25 cellular contexts compared by ENCODE assay signal in genomic region chr7:132450188-132450587, GRCh38.
A peak's percentile ranks its signal among the peaks of the same experiment; 100 is the strongest.
DNase-seq lines count a peak whose midpoint lies in the region; ATAC-seq, FAIRE-seq and TF ChIP-seq lines count a peak whose summit lies in the region.
"Had no signal": no experiment of that assay in that cellular context is flagged by ENCODE, and none has a peak within 500 bp of the region (broad histone marks: within the 10 kb centered on the region; RNA-seq: fewer than 3 reads in every experiment).

No MANE protein-coding gene starts in this region.

- no peaks in the 10 kb centered on the region for H3K9me3 ChIP-seq in CD8-positive, alpha-beta T cell (ENCODE audit: low read length)
- H3K9me3 ChIP-seq: A549, MG63, upper lobe of left lung had no signal

- peaks cover 78% of the 10 kb centered on the region for H3K4me1 Mint-ChIP-seq in CD8-positive, alpha-beta T cell (ENCODE audit: low read depth)
- H3K4me1 Mint-ChIP-seq in activated T-helper 1 cell treated with anti-CD3 and anti-CD28 coated beads, Interleukin-12 subunit alpha, Interleukin-12 subunit beta, Interleukin-2, Interleukin-4 antibody, amounts not matched to agents 30 ng/mL and 10 ng/mL and 1 ng/mL, durations not matched to agents 14 hours and 24 hours and 36 hours (ENCODE audit: low read depth), result peaks cover 64% of the 10 kb centered on the region
- H3K4me1 Mint-ChIP-seq in natural killer cell, result peaks cover 82 to 89% of the 10 kb centered on the region in 2 donors
- H3K4me1 Mint-ChIP-seq: B cell had no signal

- no peak for TF ChIP-seq CTCF in CD8-positive, alpha-beta T cell (IDR thresholded peaks at IDR 0.05)
- TF ChIP-seq CTCF in natural killer cell (IDR thresholded peaks at IDR 0.05), result no peak

- H3K27me3 ChIP-seq in CD8-positive, alpha-beta T cell (ENCODE audit: insufficient read depth, low read length), result no peaks in the 10 kb centered on the region
- H3K27me3 ChIP-seq: MG63, upper lobe of left lung had no signal

- TF ChIP-seq POLR2A in GM12891 (IDR thresholded peaks at IDR 0.05; ENCODE audit: low read depth, low read length), result no peak

- no peaks in the 10 kb centered on the region for H3K36me3 Mint-ChIP-seq in CD8-positive, alpha-beta T cell
- peaks cover 6% of the 10 kb centered on the region for H3K36me3 Mint-ChIP-seq in activated T-helper 1 cell treated with anti-CD3 and anti-CD28 coated beads, Interleukin-12 subunit alpha, Interleukin-12 subunit beta, Interleukin-2, Interleukin-4 antibody, amounts not matched to agents 30 ng/mL and 10 ng/mL and 1 ng/mL, durations not matched to agents 14 hours and 24 hours and 36 hours (ENCODE audit: low read depth)
- H3K36me3 Mint-ChIP-seq in natural killer cell, result no peaks in the 10 kb centered on the region

- H3K27ac ChIP-seq in CD8-positive, alpha-beta T cell (ENCODE audit: low read depth, low read length), result no peak overlapping the region
- H3K27ac ChIP-seq: A549, skin epidermis, upper lobe of left lung had no signal

- ATAC-seq in CD8-positive, alpha-beta T cell, result peak; percentile 32
- peak in 1 of 3 donors; percentile 17 for ATAC-seq in natural killer cell
- no peak for ATAC-seq in GM19324 (IDR thresholded peaks at IDR 0.05; ENCODE audit: low FRiP score, unreplicated experiment)
- no peak for ATAC-seq in GM21737 (IDR thresholded peaks at IDR 0.05; ENCODE audit: unreplicated experiment)
- ATAC-seq: A549; activated CD4-positive, CD25-positive, alpha-beta regulatory T cell treated with anti-CD3 and anti-CD28 coated beads, Interleukin-2, amount 50 U/mL, for 24 hours; SK-N-SH treated with all-trans-retinoic acid at 6 μM for 48 hours had no signal

- CTCF ChIA-PET in CD8-positive, alpha-beta T cell (lab: Charles Lee), result interaction anchor here (1.1 to 1.5 kb wide), 5 partner anchors 8 to 131 kb away, joined by 3 to 4 read pairs (median 3); no protein-coding TSS in a partner anchor

- peak overlapping the region; percentile 60 for H3K27ac Mint-ChIP-seq in CD8-positive, alpha-beta T cell
- peak overlapping the region; percentile 26 for H3K27ac Mint-ChIP-seq in activated T-helper 1 cell treated with anti-CD3 and anti-CD28 coated beads, Interleukin-12 subunit alpha, Interleukin-12 subunit beta, Interleukin-2, Interleukin-4 antibody, amounts not matched to agents 30 ng/mL and 10 ng/mL and 1 ng/mL, durations not matched to agents 14 hours and 24 hours and 36 hours
- peak overlapping the region; percentile 94 to 96 for H3K27ac Mint-ChIP-seq in natural killer cell
- H3K27ac Mint-ChIP-seq: B cell, HFFc6 had no signal

- peak; percentile 18 for DNase-seq in activated CD4-positive, alpha-beta T cell treated with anti-CD3 and anti-CD28 coated beads for 48 hours
- no peak for DNase-seq in activated CD4-positive, alpha-beta T cell treated with anti-CD3 and anti-CD28 coated beads for 1 hour
- peak in 1 of 7 experiments; percentile 34 for DNase-seq in CD8-positive, alpha-beta T cell
- no peak for DNase-seq in activated T-helper 1 cell treated with anti-CD3 and anti-CD28 coated beads, Interleukin-12 subunit alpha, Interleukin-12 subunit beta, Interleukin-2, Interleukin-4 antibody, amounts not matched to agents 30 ng/mL and 10 ng/mL and 1 ng/mL, durations not matched to agents 14 hours and 24 hours and 36 hours (ENCODE audit: low spot score)
- no peak for DNase-seq in natural killer cell
- DNase-seq in GM12891 (ENCODE audit: insufficient read length, low spot score), result no peak
- DNase-seq: amygdala, cortex of kidney, HFFc6, kidney glomerular epithelial cell, MG63, NCI-H1417 treated with DMSO at 0.1 percent for 48 hours, NCI-H2171 treated with DMSO at 0.1 percent for 48 hours, NCI-H69, upper lobe of left lung had no signal

- H3K4me3 ChIP-seq in CD8-positive, alpha-beta T cell (ENCODE audit: low read depth, low read length), result no peak overlapping the region
- H3K4me3 ChIP-seq: A549, lung, MG63, skin epidermis, upper lobe of left lung had no signal

- no peak for FAIRE-seq in GM12891 (lab: Jason Lieb, UNC)
- FAIRE-seq: A549, bronchial epithelial cell, GM19239 had no signal

- no peaks in the 10 kb centered on the region for H3K9me3 Mint-ChIP-seq in CD8-positive, alpha-beta T cell
- H3K9me3 Mint-ChIP-seq in activated T-helper 1 cell treated with anti-CD3 and anti-CD28 coated beads, Interleukin-12 subunit alpha, Interleukin-12 subunit beta, Interleukin-2, Interleukin-4 antibody, amounts not matched to agents 30 ng/mL and 10 ng/mL and 1 ng/mL, durations not matched to agents 14 hours and 24 hours and 36 hours, result no peaks in the 10 kb centered on the region
- no peaks in the 10 kb centered on the region for H3K9me3 Mint-ChIP-seq in natural killer cell
- H3K9me3 Mint-ChIP-seq: HFFc6 had no signal

- intact Hi-C loops in CD8-positive, alpha-beta T cell (cut with DNase I, micrococcal nuclease), result loop anchor here (2.0 to 10.0 kb wide), 4 partner anchors 13 to 125 kb away; partner anchors contain the start of gene PLXNA4 (in 1 of the 2)
- intact Hi-C loops in activated T-helper 1 cell treated with anti-CD3 and anti-CD28 coated beads, Interleukin-12 subunit alpha, Interleukin-12 subunit beta, Interleukin-2, Interleukin-4 antibody, amounts not matched to agents 30 ng/mL and 10 ng/mL and 1 ng/mL, durations not matched to agents 14 hours and 24 hours and 36 hours (cut with micrococcal nuclease), result loop anchor here (2.0 to 5.0 kb wide), 2 partner anchors 19 to 77 kb away; no protein-coding TSS in a partner anchor
- intact Hi-C loops in natural killer cell (cut with micrococcal nuclease), result no loop called here

- no peak overlapping the region for H3K4me3 Mint-ChIP-seq in CD8-positive, alpha-beta T cell
- peak overlapping the region; percentile 5 for H3K4me3 Mint-ChIP-seq in activated T-helper 1 cell treated with anti-CD3 and anti-CD28 coated beads, Interleukin-12 subunit alpha, Interleukin-12 subunit beta, Interleukin-2, Interleukin-4 antibody, amounts not matched to agents 30 ng/mL and 10 ng/mL and 1 ng/mL, durations not matched to agents 14 hours and 24 hours and 36 hours
- peak overlapping the region; percentile 79 for H3K4me3 Mint-ChIP-seq in natural killer cell
- H3K4me3 Mint-ChIP-seq: B cell, HFFc6 had no signal

- no peaks in the 10 kb centered on the region for H3K36me3 ChIP-seq in CD8-positive, alpha-beta T cell (ENCODE audit: insufficient read depth, low read length)
- H3K36me3 ChIP-seq: MG63, upper lobe of left lung had no signal

- H3K27me3 Mint-ChIP-seq in CD8-positive, alpha-beta T cell (ENCODE audit: low read depth), result no peaks in the 10 kb centered on the region
- H3K27me3 Mint-ChIP-seq in activated T-helper 1 cell treated with anti-CD3 and anti-CD28 coated beads, Interleukin-12 subunit alpha, Interleukin-12 subunit beta, Interleukin-2, Interleukin-4 antibody, amounts not matched to agents 30 ng/mL and 10 ng/mL and 1 ng/mL, durations not matched to agents 14 hours and 24 hours and 36 hours (ENCODE audit: insufficient read depth), result peaks cover 11% of the 10 kb centered on the region
- H3K27me3 Mint-ChIP-seq in natural killer cell (ENCODE audit: low read depth in 2 of 2), result peaks cover 0 to 3% of the 10 kb centered on the region in 2 donors

- POLR2A ChIA-PET in CD8-positive, alpha-beta T cell (lab: Charles Lee), result interaction anchor here (1.3 kb wide), 1 partner anchor 15 kb away, joined by 3 read pairs; no protein-coding TSS in a partner anchor

- peaks cover 50% of the 10 kb centered on the region for H3K4me1 ChIP-seq in CD8-positive, alpha-beta T cell (ENCODE audit: insufficient read depth, low read length)
- H3K4me1 ChIP-seq: A549, upper lobe of left lung had no signal

TF ChIP-seq in GM12891, 5 proteins besides CTCF, POLR2A, EP300 and RAD21:
- TF ChIP-seq SPI1 (IDR thresholded peaks at IDR 0.05; ENCODE audit: low read depth, low read length), result no peak
- no peak for TF ChIP-seq PAX5 (IDR thresholded peaks at IDR 0.05; ENCODE audit: insufficient read depth, low read length, severe bottlenecking)
- TF ChIP-seq POU2F2 (IDR thresholded peaks at IDR 0.05; ENCODE audit: low read depth, low read length), result no peak
- no peak for TF ChIP-seq POLR2AphosphoS5 (IDR thresholded peaks at IDR 0.05; ENCODE audit: low read depth, low read length)
- TF ChIP-seq TAF1 (IDR thresholded peaks at IDR 0.05; ENCODE audit: low read depth, low read length), result no peak

Comparison
In these comparisons a context has a peak if more than half of its experiments do, and no peak if none do; other contexts are left out.
1. H3K27ac Mint-ChIP-seq: peak in every context shown above with its lines; median percentile 95 in natural killer cell; 60 in CD8-positive, alpha-beta T cell; 26 in activated T-helper 1 cell treated with anti-CD3 and anti-CD28 coated beads, Interleukin-12 subunit alpha, Interleukin-12 subunit beta, Interleukin-2, Interleukin-4 antibody, amounts not matched to agents 30 ng/mL and 10 ng/mL and 1 ng/mL, durations not matched to agents 14 hours and 24 hours and 36 hours.